In the genomic region with DNA sequence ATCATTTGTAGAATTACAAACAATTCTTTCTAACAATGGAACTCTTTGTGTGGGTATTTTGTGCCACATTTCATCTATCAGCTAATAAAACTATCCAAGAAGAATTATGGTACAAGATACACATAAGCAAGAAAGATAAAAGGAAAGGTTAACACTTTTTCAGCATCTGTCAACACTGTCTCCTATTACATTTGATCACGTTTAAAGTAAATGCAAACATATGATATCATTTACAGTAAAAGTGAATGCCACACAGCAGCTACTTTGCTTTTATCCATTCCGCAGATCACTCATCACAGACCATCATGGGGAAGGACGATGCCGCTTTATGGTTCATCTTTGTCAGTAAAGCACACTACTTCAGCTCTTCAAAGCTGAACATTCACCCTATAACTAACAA, we compare ENCODE assay signal across 34 cellular contexts.
"Had no signal": no experiment of that assay in that cellular context is flagged by ENCODE, and none has a peak within 500 bp of the region (broad histone marks: within the 10 kb centered on the region; RNA-seq: fewer than 3 reads in every experiment).

No MANE protein-coding gene starts in this region.

- H3K36me3 ChIP-seq: brain microvascular endothelial cell, gastrocnemius medialis, left lung, lower lobe of right lung, sigmoid colon, upper lobe of left lung, vagina had no signal

- H3K27me3 ChIP-seq: brain microvascular endothelial cell, gastrocnemius medialis, left lung, sigmoid colon, upper lobe of left lung, vagina had no signal

- H3K4me3 Mint-ChIP-seq: activated CD4-positive, alpha-beta memory T cell treated with anti-CD3 and anti-CD28 coated beads for 36 hours; activated CD4-positive, alpha-beta T cell treated with anti-CD3 and anti-CD28 coated beads, Interleukin-2, amount 10 ng/mL, durations not matched to agents 24 days and 14 days; activated naive CD4-positive, alpha-beta T cell treated with anti-CD3 and anti-CD28 coated beads, Interleukin-2, amount 10 ng/mL, durations not matched to agents 7 days and 5 days; activated naive CD8-positive, alpha-beta T cell treated with anti-CD3 and anti-CD28 coated beads, Interleukin-2, amount 10 ng/mL, durations not matched to agents 7 days and 5 days; activated T-cell treated with anti-CD3 and anti-CD28 coated beads, Interleukin-2, amount 50 U/mL, for 24 hours; effector memory CD8-positive, alpha-beta T cell; immature natural killer cell; naive thymus-derived CD8-positive, alpha-beta T cell; neural crest cell; stimulated activated memory B cell treated with anti-CD40 and anti-IgM and Interleukin-4, amounts not matched to agents 10 μg/mL and 1 μg/mL and 100 μg/mL, for 72 hours; stimulated activated naive CD8-positive, alpha-beta T cell treated with anti-CD3 and anti-CD28 coated beads, Interleukin-15, amount 100 ng/mL, for 72 hours had no signal

- H3K79me2 ChIP-seq: parathyroid adenoma had no signal

- H2AFZ ChIP-seq: parathyroid adenoma had no signal

- ATAC-seq: effector memory CD8-positive, alpha-beta T cell; gastrocnemius medialis; left lung; lower lobe of right lung; naive thymus-derived CD8-positive, alpha-beta T cell; psoas muscle; stimulated activated memory B cell treated with anti-CD40 and anti-IgM and Interleukin-4, amounts not matched to agents 10 μg/mL and 1 μg/mL and 100 μg/mL, for 72 hours; stimulated activated naive CD8-positive, alpha-beta T cell treated with anti-CD3 and anti-CD28 coated beads, Interleukin-15, amount 100 ng/mL, for 72 hours had no signal

- H3K4me1 ChIP-seq: gastrocnemius medialis, left lung, lower lobe of right lung, parathyroid adenoma, psoas muscle, sigmoid colon, upper lobe of left lung, vagina had no signal

- DNase-seq: activated CD4-positive, alpha-beta memory T cell treated with anti-CD3 and anti-CD28 coated beads for 36 hours; activated CD4-positive, alpha-beta T cell treated with anti-CD3 and anti-CD28 coated beads, Interleukin-2, amount 10 ng/mL, durations not matched to agents 24 days and 14 days; activated CD8-positive, alpha-beta memory T cell treated with anti-CD3 and anti-CD28 coated beads, Interleukin-2, amount 50 U/mL, for 4 hours; activated gamma-delta T cell; activated naive CD4-positive, alpha-beta T cell treated with anti-CD3 and anti-CD28 coated beads, Interleukin-2, amount 10 ng/mL, durations not matched to agents 7 days and 5 days; activated naive CD8-positive, alpha-beta T cell treated with anti-CD3 and anti-CD28 coated beads, Interleukin-2, amount 10 ng/mL, durations not matched to agents 7 days and 5 days; activated T-cell treated with anti-CD3 and anti-CD28 coated beads, Interleukin-2, amount 50 U/mL, for 24 hours; brain microvascular endothelial cell; effector memory CD8-positive, alpha-beta T cell; erythroblast; gastrocnemius medialis; head of caudate nucleus; hypothalamus; immature natural killer cell; kidney glomerular epithelial cell; left lung; lower lobe of right lung; mesenchymal stem cell; naive thymus-derived CD8-positive, alpha-beta T cell; occipital lobe; psoas muscle; sigmoid colon; small intestine; stimulated activated CD4-positive, alpha-beta T cell treated with anti-CD3 and anti-CD28 coated beads, Interleukin-4, amount 100 ng/mL, for 4 hours; stimulated activated CD8-positive, alpha-beta memory T cell treated with anti-CD3 and anti-CD28 coated beads, Interleukin-4, amount 100 ng/mL, for 48 hours; stimulated activated naive CD8-positive, alpha-beta T cell treated with anti-CD3 and anti-CD28 coated beads, Interleukin-15, amount 100 ng/mL, for 72 hours; substantia nigra; upper lobe of left lung had no signal

- H3K9me3 Mint-ChIP-seq: activated CD4-positive, alpha-beta memory T cell treated with anti-CD3 and anti-CD28 coated beads for 36 hours; activated CD4-positive, alpha-beta T cell treated with anti-CD3 and anti-CD28 coated beads, Interleukin-2, amount 10 ng/mL, durations not matched to agents 24 days and 14 days; activated naive CD4-positive, alpha-beta T cell treated with anti-CD3 and anti-CD28 coated beads, Interleukin-2, amount 10 ng/mL, durations not matched to agents 7 days and 5 days; activated naive CD8-positive, alpha-beta T cell treated with anti-CD3 and anti-CD28 coated beads, Interleukin-2, amount 10 ng/mL, durations not matched to agents 7 days and 5 days; neural crest cell; stimulated activated memory B cell treated with anti-CD40 and anti-IgM and Interleukin-4, amounts not matched to agents 10 μg/mL and 1 μg/mL and 100 μg/mL, for 72 hours had no signal

- H3K9me3 ChIP-seq: gastrocnemius medialis, left lung, lower lobe of right lung, psoas muscle, sigmoid colon, upper lobe of left lung, vagina had no signal

- H3K36me3 Mint-ChIP-seq: activated CD4-positive, alpha-beta memory T cell treated with anti-CD3 and anti-CD28 coated beads for 36 hours; activated naive CD4-positive, alpha-beta T cell treated with anti-CD3 and anti-CD28 coated beads, Interleukin-2, amount 10 ng/mL, durations not matched to agents 7 days and 5 days; activated naive CD8-positive, alpha-beta T cell treated with anti-CD3 and anti-CD28 coated beads, Interleukin-2, amount 10 ng/mL, durations not matched to agents 7 days and 5 days; immature natural killer cell; naive thymus-derived CD8-positive, alpha-beta T cell; stimulated activated memory B cell treated with anti-CD40 and anti-IgM and Interleukin-4, amounts not matched to agents 10 μg/mL and 1 μg/mL and 100 μg/mL, for 72 hours had no signal

- H3K27me3 Mint-ChIP-seq: activated CD4-positive, alpha-beta memory T cell treated with anti-CD3 and anti-CD28 coated beads for 36 hours; activated CD4-positive, alpha-beta T cell treated with anti-CD3 and anti-CD28 coated beads, Interleukin-2, amount 10 ng/mL, durations not matched to agents 24 days and 14 days; activated naive CD4-positive, alpha-beta T cell treated with anti-CD3 and anti-CD28 coated beads, Interleukin-2, amount 10 ng/mL, durations not matched to agents 7 days and 5 days; activated naive CD8-positive, alpha-beta T cell treated with anti-CD3 and anti-CD28 coated beads, Interleukin-2, amount 10 ng/mL, durations not matched to agents 7 days and 5 days; activated T-cell treated with anti-CD3 and anti-CD28 coated beads, Interleukin-2, amount 50 U/mL, for 24 hours; effector memory CD8-positive, alpha-beta T cell; naive thymus-derived CD8-positive, alpha-beta T cell; stimulated activated memory B cell treated with anti-CD40 and anti-IgM and Interleukin-4, amounts not matched to agents 10 μg/mL and 1 μg/mL and 100 μg/mL, for 72 hours; stimulated activated naive CD8-positive, alpha-beta T cell treated with anti-CD3 and anti-CD28 coated beads, Interleukin-15, amount 100 ng/mL, for 72 hours had no signal

- H3K27ac ChIP-seq: brain microvascular endothelial cell, coronary artery, gastrocnemius medialis, left lung, lower lobe of right lung, parathyroid adenoma, psoas muscle, sigmoid colon, upper lobe of left lung, vagina, VCaP had no signal

- H3K4me1 Mint-ChIP-seq: activated CD4-positive, alpha-beta T cell treated with anti-CD3 and anti-CD28 coated beads, Interleukin-2, amount 10 ng/mL, durations not matched to agents 24 days and 14 days; activated naive CD4-positive, alpha-beta T cell treated with anti-CD3 and anti-CD28 coated beads, Interleukin-2, amount 10 ng/mL, durations not matched to agents 7 days and 5 days; activated naive CD8-positive, alpha-beta T cell treated with anti-CD3 and anti-CD28 coated beads, Interleukin-2, amount 10 ng/mL, durations not matched to agents 7 days and 5 days; immature natural killer cell; naive thymus-derived CD8-positive, alpha-beta T cell; neural crest cell; stimulated activated memory B cell treated with anti-CD40 and anti-IgM and Interleukin-4, amounts not matched to agents 10 μg/mL and 1 μg/mL and 100 μg/mL, for 72 hours; stimulated activated naive CD8-positive, alpha-beta T cell treated with anti-CD3 and anti-CD28 coated beads, Interleukin-15, amount 100 ng/mL, for 72 hours had no signal

- H3K4me3 ChIP-seq: coronary artery, gastrocnemius medialis, left lung, lower lobe of right lung, psoas muscle, sigmoid colon, upper lobe of left lung, vagina had no signal

- H3K27ac Mint-ChIP-seq: activated CD4-positive, alpha-beta memory T cell treated with anti-CD3 and anti-CD28 coated beads for 36 hours; activated CD4-positive, alpha-beta T cell treated with anti-CD3 and anti-CD28 coated beads, Interleukin-2, amount 10 ng/mL, durations not matched to agents 24 days and 14 days; activated naive CD4-positive, alpha-beta T cell treated with anti-CD3 and anti-CD28 coated beads, Interleukin-2, amount 10 ng/mL, durations not matched to agents 7 days and 5 days; activated naive CD8-positive, alpha-beta T cell treated with anti-CD3 and anti-CD28 coated beads, Interleukin-2, amount 10 ng/mL, durations not matched to agents 7 days and 5 days; activated T-cell treated with anti-CD3 and anti-CD28 coated beads, Interleukin-2, amount 50 U/mL, for 24 hours; effector memory CD8-positive, alpha-beta T cell; immature natural killer cell; naive thymus-derived CD8-positive, alpha-beta T cell; stimulated activated memory B cell treated with anti-CD40 and anti-IgM and Interleukin-4, amounts not matched to agents 10 μg/mL and 1 μg/mL and 100 μg/mL, for 72 hours; stimulated activated naive CD8-positive, alpha-beta T cell treated with anti-CD3 and anti-CD28 coated beads, Interleukin-15, amount 100 ng/mL, for 72 hours had no signal
